In the genomic region with DNA sequence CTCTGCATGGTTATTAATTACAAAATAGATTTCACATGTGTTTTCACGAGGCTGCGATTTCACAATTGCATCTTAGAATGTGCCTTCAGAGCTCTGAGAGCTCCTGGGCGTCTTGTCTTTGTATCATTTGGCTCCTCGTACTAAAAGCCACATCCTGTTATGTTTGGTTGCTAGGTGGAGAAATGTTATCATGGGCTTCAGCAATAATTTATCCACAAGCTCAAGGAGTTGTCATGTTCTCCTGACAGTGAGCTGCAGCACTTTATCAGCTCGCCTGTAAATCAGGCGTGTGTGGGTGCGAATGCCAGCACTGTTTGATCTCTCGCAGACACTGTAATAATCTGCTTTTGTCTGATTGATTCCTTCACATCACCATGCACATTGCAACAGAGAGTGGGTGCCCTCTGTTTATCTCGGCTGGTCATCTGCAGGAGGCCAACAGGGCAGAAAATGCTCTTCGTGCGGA, we compare ENCODE assay signal across 1 cellular context.
TF ChIP-seq lines count a peak whose summit lies in the region.

No MANE protein-coding gene starts in this region.

TF ChIP-seq in IMR-90, 13 proteins besides CTCF, POLR2A, EP300 and RAD21 (continued from another document):
- TF ChIP-seq, protein P1, sequence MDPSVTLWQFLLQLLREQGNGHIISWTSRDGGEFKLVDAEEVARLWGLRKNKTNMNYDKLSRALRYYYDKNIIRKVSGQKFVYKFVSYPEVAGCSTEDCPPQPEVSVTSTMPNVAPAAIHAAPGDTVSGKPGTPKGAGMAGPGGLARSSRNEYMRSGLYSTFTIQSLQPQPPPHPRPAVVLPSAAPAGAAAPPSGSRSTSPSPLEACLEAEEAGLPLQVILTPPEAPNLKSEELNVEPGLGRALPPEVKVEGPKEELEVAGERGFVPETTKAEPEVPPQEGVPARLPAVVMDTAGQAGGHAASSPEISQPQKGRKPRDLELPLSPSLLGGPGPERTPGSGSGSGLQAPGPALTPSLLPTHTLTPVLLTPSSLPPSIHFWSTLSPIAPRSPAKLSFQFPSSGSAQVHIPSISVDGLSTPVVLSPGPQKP (IDR thresholded peaks at IDR 0.05; ENCODE audit: borderline replicate concordance, low read depth, low read length), result no peak
